8 cellular contexts compared by ENCODE assay signal in genomic region chr15:24956131-24956838, GRCh38. TPM values are rescaled to one million over a fixed set of nuclear protein-coding genes. Genes with fewer than 3 reads are reported as not detected.
DNase-seq lines count a peak whose midpoint lies in the region; ATAC-seq, FAIRE-seq and TF ChIP-seq lines count a peak whose summit lies in the region.

No MANE protein-coding gene starts in this region.

- H3K27ac Mint-ChIP-seq in Caco-2 (ENCODE audit: unreplicated experiment): peak overlapping the region; percentile 95
- H3K27ac Mint-ChIP-seq in activated naive CD8-positive, alpha-beta T cell: peak overlapping the region; percentile 93

- H3K9me3 ChIP-seq in Caco-2 (no peaks in the 10 kb centered on the region), HUES64 (ENCODE audit: insufficient read depth, low read depth, low read length) (peaks cover 32% of the 10 kb centered on the region), SJCRH30 (replicated peaks) (no peaks in the 10 kb centered on the region), pancreas (no peaks in the 10 kb centered on the region), tibial artery (peaks cover 0 to 3% (median 0%) of the 10 kb centered on the region in 3 donors)

- H3K9ac ChIP-seq in HUES64 (ENCODE audit: low read depth, low read length): peak overlapping the region; percentile 91

- peaks cover 15% of the 10 kb centered on the region for H3K4me1 ChIP-seq in Caco-2
- H3K4me1 ChIP-seq in HUES64 (ENCODE audit: insufficient read depth, low read length): peaks cover 45% of the 10 kb centered on the region
- H3K4me1 ChIP-seq in SJCRH30: no peaks in the 10 kb centered on the region
- no peaks in the 10 kb centered on the region for H3K4me1 ChIP-seq in pancreas
- H3K4me1 ChIP-seq in tibial artery: peaks cover 0 to 2% (median 0%) of the 10 kb centered on the region in 4 donors

- WGBS in HUES64: 58% methylated on average over 28 of the region's 28 CpGs
- 47 to 51% methylated on average over 28 of the region's 28 CpGs for WGBS in pancreas, 2 donors

- H3K36me3 ChIP-seq in Caco-2 (ENCODE audit: control insufficient read depth, insufficient read depth, low read length): no peaks in the 10 kb centered on the region
- peaks cover 31% of the 10 kb centered on the region for H3K36me3 ChIP-seq in HUES64 (ENCODE audit: insufficient read depth, low read length)
- H3K36me3 ChIP-seq in SJCRH30: no peaks in the 10 kb centered on the region; the same call in 1 of the 2 replicates
- no peaks in the 10 kb centered on the region for H3K36me3 ChIP-seq in pancreas
- H3K36me3 ChIP-seq in tibial artery: no peaks in the 10 kb centered on the region

- H3K27ac ChIP-seq in HUES64 (ENCODE audit: low read depth, low read length) (peak overlapping the region; percentile 95; the same call in 1 of the 2 replicates), SJCRH30 (peak overlapping the region; percentile 57), pancreas (peak overlapping the region; percentile 74 to 90 (median 84)), tibial artery (peak overlapping the region; percentile 88)

- TF ChIP-seq CTCF in Caco-2 (IDR thresholded peaks at IDR 0.05; ENCODE audit: insufficient read depth in 1 of 2, low read depth in 1 of 2, low read length in 1 of 2, severe bottlenecking in 1 of 2, unreplicated experiment in 1 of 2): no peak
- TF ChIP-seq CTCF in pancreas (IDR thresholded peaks at IDR 0.05): no peak
- TF ChIP-seq CTCF in tibial artery (IDR thresholded peaks at IDR 0.05): no peak

- FAIRE-seq in pancreas (lab: Jason Lieb, UNC): no peak

- CTCF ChIA-PET in Caco-2 (lab: Charles Lee): interaction anchor here (0.6 kb wide), 1 partner anchor 32 kb away, joined by 3 read pairs; no protein-coding TSS in a partner anchor

- H3K4me3 Mint-ChIP-seq in Caco-2 (ENCODE audit: unreplicated experiment): peak overlapping the region; percentile 80
- H3K4me3 Mint-ChIP-seq in activated naive CD8-positive, alpha-beta T cell: peak overlapping the region; percentile 89

- H3K9me3 Mint-ChIP-seq in Caco-2 (ENCODE audit: unreplicated experiment): no peaks in the 10 kb centered on the region
- H3K9me3 Mint-ChIP-seq in activated naive CD8-positive, alpha-beta T cell (ENCODE audit: low read depth): peaks cover 4% of the 10 kb centered on the region

- no TSS peak for BruUV-seq in Caco-2 (replicated peaks; lab: Mats Ljungman, UMichigan)

- H3K36me3 Mint-ChIP-seq in Caco-2 (ENCODE audit: insufficient read depth, unreplicated experiment): peaks cover 24% of the 10 kb centered on the region
- peaks cover 7% of the 10 kb centered on the region for H3K36me3 Mint-ChIP-seq in activated naive CD8-positive, alpha-beta T cell

- intact Hi-C loops in Caco-2 (cut with micrococcal nuclease; ENCODE audit: unreplicated experiment) (loop anchor here (2.0 to 5.0 kb wide), 2 partner anchors 37 to 481 kb away; partner anchors contain the start of gene UBE3A), head of caudate nucleus (cut with DNase I) (loop anchor here (10.0 kb wide), 1 partner anchor 479 kb away; the partner anchor contains the start of gene UBE3A), pancreas (cut with DNase I) (no loop called here), tibial artery (cut with DNase I; ENCODE audit: low total_unique reads) (no loop called here)

- no peaks in the 10 kb centered on the region for H3K4me1 Mint-ChIP-seq in Caco-2 (ENCODE audit: low read depth, unreplicated experiment)
- H3K4me1 Mint-ChIP-seq in activated naive CD8-positive, alpha-beta T cell (ENCODE audit: low read depth): peaks cover 11% of the 10 kb centered on the region

- DNase-seq in Caco-2: peak; percentile 85 to 91
- DNase-seq in SJCRH30: peak; percentile 75 to 76
- peak; percentile 48 to 89 (median 77) for DNase-seq in head of caudate nucleus
- peak; percentile 74 to 85 (median 78) for DNase-seq in pancreas
- DNase-seq in tibial artery: peak; percentile 60 to 84

- POLR2A ChIA-PET in Caco-2 (lab: Charles Lee): interaction anchor here (0.6 to 1.0 kb wide), 6 partner anchors 17 to 1955 kb away, joined by 3 to 15 read pairs (median 4); no protein-coding TSS in a partner anchor

- H3K27me3 ChIP-seq in Caco-2 (replicated peaks; ENCODE audit: control insufficient read depth, insufficient read depth, low read length): no peaks in the 10 kb centered on the region
- no peaks in the 10 kb centered on the region for H3K27me3 ChIP-seq in HUES64 (ENCODE audit: insufficient read depth, low read length)
- H3K27me3 ChIP-seq in SJCRH30: no peaks in the 10 kb centered on the region
- no peaks in the 10 kb centered on the region for H3K27me3 ChIP-seq in pancreas
- H3K27me3 ChIP-seq in tibial artery: no peaks in the 10 kb centered on the region

- H3K4me3 ChIP-seq in Caco-2 (ENCODE audit: low read depth, low read length) (peak overlapping the region; percentile 86), HUES64 (ENCODE audit: low read length) (peak overlapping the region; percentile 80), SJCRH30 (peak overlapping the region; percentile 61), pancreas (peak overlapping the region; percentile 35 to 56 (median 48)), tibial artery (peak overlapping the region; percentile 74 to 85)

- ATAC-seq in GM21367 (IDR thresholded peaks at IDR 0.05; ENCODE audit: unreplicated experiment): peak; percentile 76
- peak; percentile 84 to 87 (median 86) for ATAC-seq in pancreas

- H3K27me3 Mint-ChIP-seq in Caco-2 (ENCODE audit: insufficient read depth, unreplicated experiment): no peaks in the 10 kb centered on the region
- no peaks in the 10 kb centered on the region for H3K27me3 Mint-ChIP-seq in activated naive CD8-positive, alpha-beta T cell

RNA-seq across cellular contexts. Expression of gene SNRPN, which starts 1.5 kb away (rescaled TPM):
- total RNA-seq in Caco-2 (2022) (157 and 167 TPM in 2 replicates), pancreas (10 to 100 TPM; 40.6 to 57.5 (median 45.6) TPM)
- polyA plus RNA-seq in HUES64 (2013, experiment 1 of 2): 535 TPM
- polyA plus RNA-seq in HUES64 (2013, experiment 2 of 2): 560 TPM
- 65.7 and 66.1 TPM in 2 replicates for total RNA-seq in SJCRH30 (2014; rRNA removed; shearing (Covaris generic))
- polyA plus RNA-seq in pancreas: 100 to 1,000 TPM in 1 of 2 donors, 10 to 100 TPM in 1; 67.5 to 174 TPM

RNA-seq across cellular contexts. Expression of gene SNURF, which starts 1.5 kb away (rescaled TPM):
- total RNA-seq in Caco-2 (2022): 10.7 and 32.4 TPM in 2 replicates
- 51.4 TPM for polyA plus RNA-seq in HUES64 (2013, experiment 1 of 2)
- 46.3 TPM for polyA plus RNA-seq in HUES64 (2013, experiment 2 of 2)
- total RNA-seq in SJCRH30 (2014; rRNA removed; shearing (Covaris generic)): 7.5 and 8.5 TPM in 2 replicates
- total RNA-seq in pancreas: 10 to 100 TPM in 5 of 6 donors, 1 to 10 TPM in 1; 7.1 to 18.5 (median 12.5) TPM
- polyA plus RNA-seq in pancreas: 1 to 10 TPM; 4.6 to 8.6 TPM

Comparison
In these comparisons a context has a peak if more than half of its experiments do, and no peak if none do; other contexts are left out.
1. Peak in every context shown above with its lines: DNase-seq, ATAC-seq, H3K4me3 ChIP-seq and H3K27ac ChIP-seq.
2. intact Hi-C loops: an anchor here in Caco-2 (2.0 to 5.0 kb wide) and head of caudate nucleus (10.0 kb wide); none called in pancreas and tibial artery.